ENCODE assay signal across 24 cellular contexts in genomic region chr2:224178085-224178484, GRCh38.
DNase-seq lines count a peak whose midpoint lies in the region; FAIRE-seq and TF ChIP-seq lines count a peak whose summit lies in the region.
"Had no signal": no experiment of that assay in that cellular context is flagged by ENCODE, and none has a peak within 500 bp of the region (broad histone marks: within the 10 kb centered on the region; RNA-seq: fewer than 3 reads in every experiment).

No MANE protein-coding gene starts in this region.

- H3K36me3 ChIP-seq in fibroblast of lung (ENCODE audit: control insufficient read depth, insufficient read depth, low read length) (no peaks in the 10 kb centered on the region), prostate gland (no peaks in the 10 kb centered on the region)
- H3K36me3 ChIP-seq: esophagus muscularis mucosa, lower lobe of right lung had no signal

- H3K79me2 ChIP-seq in fibroblast of lung (ENCODE audit: control insufficient read depth, insufficient read depth, low read length): no peaks in the 10 kb centered on the region

- peak; percentile 3 to 55 (median 13) for DNase-seq in NCI-H1417 (lab: John Stamatoyannopoulos, UW)
- DNase-seq in NCI-H1417 treated with DMSO at 0.1 percent for 48 hours (lab: John Stamatoyannopoulos, UW): no peak
- DNase-seq in amniotic epithelial cell (ENCODE audit: low read depth): peak; percentile 28
- peak; percentile 46 to 53 for DNase-seq in fibroblast of lung (ENCODE audit: low read depth in 2 of 2)
- peak; percentile 25 for DNase-seq in prostate gland (ENCODE audit: low spot score)
- DNase-seq in GM19238 (ENCODE audit: insufficient read length, low spot score): no peak
- DNase-seq in stimulated activated naive CD4-positive, alpha-beta T cell treated with Interleukin-2 at 50 U/mL for 16 hours (lab: John Stamatoyannopoulos, UW): no peak
- no peak for DNase-seq in GM12892 (ENCODE audit: insufficient read length)
- DNase-seq: activated CD8-positive, alpha-beta memory T cell treated with anti-CD3 and anti-CD28 coated beads, Interleukin-2, amount 50 U/mL, for 4 hours; aorta; CD8-positive, alpha-beta memory T cell; DMS79; effector memory CD4-positive, alpha-beta T cell; lower lobe of right lung; NCI-H187 treated with DMSO at 0.1 percent for 48 hours; NCI-H226; NK-92 treated with Interleukin-12 subunit alpha and Interleukin-12 subunit beta, amount 100 ng/mL, for 24 hours; PC-9; SHP77 treated with DMSO at 0.1 percent for 48 hours; SW 1271 had no signal

- no peak overlapping the region for H3K9ac ChIP-seq in fibroblast of lung (ENCODE audit: insufficient read depth, low read length)

- H4K20me1 ChIP-seq in fibroblast of lung (ENCODE audit: control insufficient read depth, extremely low read depth, insufficient read depth, low read length): no peaks in the 10 kb centered on the region

- WGBS in prostate gland: 4% methylated on average over 4 of the region's 4 CpGs

- TF ChIP-seq POLR2A in prostate gland (IDR thresholded peaks at IDR 0.05) (no peak), GM12892 (IDR thresholded peaks at IDR 0.05; ENCODE audit: low read depth, low read length) (no peak)

- H3K4me3 ChIP-seq in fibroblast of lung (replicated peaks in 1 of 4; ENCODE audit: control extremely low read depth in 1 of 4, insufficient read depth in 1 of 4, low read depth in 3 of 4, low read length in 4 of 4) (no peak overlapping the region), prostate gland (no peak overlapping the region)
- H3K4me3 ChIP-seq: A549, esophagus muscularis mucosa, lower lobe of right lung, PC-9 had no signal

- H2AFZ ChIP-seq in fibroblast of lung (ENCODE audit: low read length): no peak overlapping the region
- H2AFZ ChIP-seq: PC-9 had no signal

- H3K9me3 ChIP-seq in fibroblast of lung (ENCODE audit: control insufficient read depth, insufficient read depth, low read depth, low read length): no peaks in the 10 kb centered on the region
- H3K9me3 ChIP-seq in prostate gland: no peaks in the 10 kb centered on the region
- H3K9me3 ChIP-seq: A549, esophagus muscularis mucosa, lower lobe of right lung had no signal

- FAIRE-seq in GM12892 (lab: Jason Lieb, UNC): no peak
- FAIRE-seq: A549, H54, urothelium cell line had no signal

- H3K4me1 ChIP-seq in fibroblast of lung (ENCODE audit: control insufficient read depth, extremely low read depth, insufficient read depth, low read length) (no peaks in the 10 kb centered on the region), prostate gland (replicated peaks) (no peaks in the 10 kb centered on the region)
- H3K4me1 ChIP-seq: lower lobe of right lung had no signal

- no peak overlapping the region for H3K4me2 ChIP-seq in fibroblast of lung (ENCODE audit: extremely low read depth, insufficient read depth, low read length)
- H3K4me2 ChIP-seq: A549, PC-9 had no signal

- TF ChIP-seq CTCF in fibroblast of lung (conservative IDR thresholded peaks at IDR 0.05 in 1 of 2, IDR thresholded peaks at IDR 0.05 in 1 of 2; ENCODE audit: low read depth in 1 of 2, low read length in 2 of 2): no peak
- TF ChIP-seq CTCF in prostate gland (IDR thresholded peaks at IDR 0.05): no peak

- intact Hi-C loops in prostate gland (cut with DNase I): no loop called here

- no peaks in the 10 kb centered on the region for H3K27me3 ChIP-seq in fibroblast of lung (ENCODE audit: control insufficient read depth, insufficient read depth, low read length)
- no peaks in the 10 kb centered on the region for H3K27me3 ChIP-seq in prostate gland (replicated peaks; ENCODE audit: insufficient read depth)
- H3K27me3 ChIP-seq: esophagus muscularis mucosa had no signal

- H3K27ac ChIP-seq in fibroblast of lung (ENCODE audit: insufficient read depth, low read length): no peak overlapping the region
- H3K27ac ChIP-seq in prostate gland: no peak overlapping the region
- H3K27ac ChIP-seq: A549, esophagus muscularis mucosa, lower lobe of right lung, PC-9 had no signal

Comparison
In these comparisons a context has a peak if more than half of its experiments do, and no peak if none do; other contexts are left out.
1. DNase-seq: peak in NCI-H1417 (3 of 3), amniotic epithelial cell (single experiment), fibroblast of lung (2 of 2) and prostate gland (single experiment); none in NCI-H1417 treated with DMSO at 0.1 percent for 48 hours (single experiment), GM19238 (single experiment), stimulated activated naive CD4-positive, alpha-beta T cell treated with Interleukin-2 at 50 U/mL for 16 hours (single experiment) and GM12892 (single experiment).